Comparison of ENCODE assay signal across 1 cellular context in the genomic region with DNA sequence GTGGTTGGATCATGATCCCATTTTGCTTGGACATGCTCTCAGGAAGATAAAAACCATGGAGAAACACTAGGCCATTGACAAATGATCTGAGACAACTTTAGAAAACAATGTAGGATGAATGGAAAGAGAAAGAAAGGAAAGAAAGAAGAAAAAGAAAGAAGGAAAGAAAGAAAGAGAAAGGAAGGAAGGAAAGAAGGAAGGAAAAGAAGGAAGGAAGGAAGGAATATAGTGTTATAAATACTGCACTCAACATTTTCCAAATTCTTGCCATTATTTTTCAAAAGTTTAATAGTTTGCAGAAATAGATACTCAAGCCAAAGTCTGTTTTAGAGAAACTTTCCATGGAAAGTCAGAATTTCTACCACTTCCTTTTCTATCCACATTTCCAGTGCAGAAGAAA.
TF ChIP-seq lines count a peak whose summit lies in the region.

No MANE protein-coding gene starts in this region.

TF ChIP-seq in K562, 482 proteins besides CTCF, POLR2A, EP300 and RAD21 (continues in another document):
- TF ChIP-seq HLTF (IDR thresholded peaks at IDR 0.05), result 0 out of 2 replicates have a peak, but pooled peaks have one; percentile 32
- TF ChIP-seq ZKSCAN1 (IDR thresholded peaks at IDR 0.05; ENCODE audit: low read depth, low read length), result no peak
- TF ChIP-seq, protein P1, sequence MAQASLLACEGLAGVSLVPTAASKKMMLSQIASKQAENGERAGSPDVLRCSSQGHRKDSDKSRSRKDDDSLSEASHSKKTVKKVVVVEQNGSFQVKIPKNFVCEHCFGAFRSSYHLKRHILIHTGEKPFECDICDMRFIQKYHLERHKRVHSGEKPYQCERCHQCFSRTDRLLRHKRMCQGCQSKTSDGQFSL (CRISPR knock-in tag; IDR thresholded peaks at IDR 0.05), result no peak
- TF ChIP-seq, protein P1 (tag; IDR thresholded peaks at IDR 0.05), result no peak
- TF ChIP-seq, protein P2, sequence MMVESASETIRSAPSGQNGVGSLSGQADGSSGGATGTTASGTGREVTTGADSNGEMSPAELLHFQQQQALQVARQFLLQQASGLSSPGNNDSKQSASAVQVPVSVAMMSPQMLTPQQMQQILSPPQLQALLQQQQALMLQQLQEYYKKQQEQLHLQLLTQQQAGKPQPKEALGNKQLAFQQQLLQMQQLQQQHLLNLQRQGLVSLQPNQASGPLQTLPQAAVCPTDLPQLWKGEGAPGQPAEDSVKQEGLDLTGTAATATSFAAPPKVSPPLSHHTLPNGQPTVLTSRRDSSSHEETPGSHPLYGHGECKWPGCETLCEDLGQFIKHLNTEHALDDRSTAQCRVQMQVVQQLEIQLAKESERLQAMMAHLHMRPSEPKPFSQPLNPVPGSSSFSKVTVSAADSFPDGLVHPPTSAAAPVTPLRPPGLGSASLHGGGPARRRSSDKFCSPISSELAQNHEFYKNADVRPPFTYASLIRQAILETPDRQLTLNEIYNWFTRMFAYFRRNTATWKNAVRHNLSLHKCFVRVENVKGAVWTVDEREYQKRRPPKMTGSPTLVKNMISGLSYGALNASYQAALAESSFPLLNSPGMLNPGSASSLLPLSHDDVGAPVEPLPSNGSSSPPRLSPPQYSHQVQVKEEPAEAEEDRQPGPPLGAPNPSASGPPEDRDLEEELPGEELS (CRISPR knock-in tag; IDR thresholded peaks at IDR 0.05; ENCODE audit: borderline replicate concordance), result no peak
- TF ChIP-seq, protein P3, sequence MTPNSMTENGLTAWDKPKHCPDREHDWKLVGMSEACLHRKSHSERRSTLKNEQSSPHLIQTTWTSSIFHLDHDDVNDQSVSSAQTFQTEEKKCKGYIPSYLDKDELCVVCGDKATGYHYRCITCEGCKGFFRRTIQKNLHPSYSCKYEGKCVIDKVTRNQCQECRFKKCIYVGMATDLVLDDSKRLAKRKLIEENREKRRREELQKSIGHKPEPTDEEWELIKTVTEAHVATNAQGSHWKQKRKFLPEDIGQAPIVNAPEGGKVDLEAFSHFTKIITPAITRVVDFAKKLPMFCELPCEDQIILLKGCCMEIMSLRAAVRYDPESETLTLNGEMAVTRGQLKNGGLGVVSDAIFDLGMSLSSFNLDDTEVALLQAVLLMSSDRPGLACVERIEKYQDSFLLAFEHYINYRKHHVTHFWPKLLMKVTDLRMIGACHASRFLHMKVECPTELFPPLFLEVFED (CRISPR knock-in tag; conservative IDR thresholded peaks at IDR 0.05), result 0 out of 2 replicates have a peak, but pooled peaks have one; percentile 25
- TF ChIP-seq THRAP3 (IDR thresholded peaks at IDR 0.05; ENCODE audit: borderline replicate concordance), result 0 out of 2 replicates have a peak, but pooled peaks have one; percentile 77
- TF ChIP-seq, protein P4, sequence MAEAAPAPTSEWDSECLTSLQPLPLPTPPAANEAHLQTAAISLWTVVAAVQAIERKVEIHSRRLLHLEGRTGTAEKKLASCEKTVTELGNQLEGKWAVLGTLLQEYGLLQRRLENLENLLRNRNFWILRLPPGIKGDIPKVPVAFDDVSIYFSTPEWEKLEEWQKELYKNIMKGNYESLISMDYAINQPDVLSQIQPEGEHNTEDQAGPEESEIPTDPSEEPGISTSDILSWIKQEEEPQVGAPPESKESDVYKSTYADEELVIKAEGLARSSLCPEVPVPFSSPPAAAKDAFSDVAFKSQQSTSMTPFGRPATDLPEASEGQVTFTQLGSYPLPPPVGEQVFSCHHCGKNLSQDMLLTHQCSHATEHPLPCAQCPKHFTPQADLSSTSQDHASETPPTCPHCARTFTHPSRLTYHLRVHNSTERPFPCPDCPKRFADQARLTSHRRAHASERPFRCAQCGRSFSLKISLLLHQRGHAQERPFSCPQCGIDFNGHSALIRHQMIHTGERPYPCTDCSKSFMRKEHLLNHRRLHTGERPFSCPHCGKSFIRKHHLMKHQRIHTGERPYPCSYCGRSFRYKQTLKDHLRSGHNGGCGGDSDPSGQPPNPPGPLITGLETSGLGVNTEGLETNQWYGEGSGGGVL (CRISPR knock-in tag; IDR thresholded peaks at IDR 0.05), result no peak
- TF ChIP-seq ZFP1 (CRISPR knock-in tag; IDR thresholded peaks at IDR 0.05), result no peak
- TF ChIP-seq, protein P5, sequence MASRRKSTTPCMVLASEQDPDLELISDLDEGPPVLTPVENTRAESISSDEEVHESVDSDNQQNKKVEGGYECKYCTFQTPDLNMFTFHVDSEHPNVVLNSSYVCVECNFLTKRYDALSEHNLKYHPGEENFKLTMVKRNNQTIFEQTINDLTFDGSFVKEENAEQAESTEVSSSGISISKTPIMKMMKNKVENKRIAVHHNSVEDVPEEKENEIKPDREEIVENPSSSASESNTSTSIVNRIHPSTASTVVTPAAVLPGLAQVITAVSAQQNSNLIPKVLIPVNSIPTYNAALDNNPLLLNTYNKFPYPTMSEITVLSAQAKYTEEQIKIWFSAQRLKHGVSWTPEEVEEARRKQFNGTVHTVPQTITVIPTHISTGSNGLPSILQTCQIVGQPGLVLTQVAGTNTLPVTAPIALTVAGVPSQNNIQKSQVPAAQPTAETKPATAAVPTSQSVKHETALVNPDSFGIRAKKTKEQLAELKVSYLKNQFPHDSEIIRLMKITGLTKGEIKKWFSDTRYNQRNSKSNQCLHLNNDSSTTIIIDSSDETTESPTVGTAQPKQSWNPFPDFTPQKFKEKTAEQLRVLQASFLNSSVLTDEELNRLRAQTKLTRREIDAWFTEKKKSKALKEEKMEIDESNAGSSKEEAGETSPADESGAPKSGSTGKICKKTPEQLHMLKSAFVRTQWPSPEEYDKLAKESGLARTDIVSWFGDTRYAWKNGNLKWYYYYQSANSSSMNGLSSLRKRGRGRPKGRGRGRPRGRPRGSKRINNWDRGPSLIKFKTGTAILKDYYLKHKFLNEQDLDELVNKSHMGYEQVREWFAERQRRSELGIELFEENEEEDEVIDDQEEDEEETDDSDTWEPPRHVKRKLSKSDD (conservative IDR thresholded peaks at IDR 0.05; ENCODE audit: low read length), result no peak
- TF ChIP-seq POLR2G (IDR thresholded peaks at IDR 0.05; ENCODE audit: low read depth, low read length), result no peak
- no peak for TF ChIP-seq RHOXF2B (CRISPR knock-in tag; conservative IDR thresholded peaks at IDR 0.05)
- TF ChIP-seq ZNF3 (CRISPR knock-in tag; IDR thresholded peaks at IDR 0.05), result no peak
- TF ChIP-seq SUPT5H (IDR thresholded peaks at IDR 0.05), result peak; percentile 59; the same call in 1 of the 2 replicates
- TF ChIP-seq, protein P6, sequence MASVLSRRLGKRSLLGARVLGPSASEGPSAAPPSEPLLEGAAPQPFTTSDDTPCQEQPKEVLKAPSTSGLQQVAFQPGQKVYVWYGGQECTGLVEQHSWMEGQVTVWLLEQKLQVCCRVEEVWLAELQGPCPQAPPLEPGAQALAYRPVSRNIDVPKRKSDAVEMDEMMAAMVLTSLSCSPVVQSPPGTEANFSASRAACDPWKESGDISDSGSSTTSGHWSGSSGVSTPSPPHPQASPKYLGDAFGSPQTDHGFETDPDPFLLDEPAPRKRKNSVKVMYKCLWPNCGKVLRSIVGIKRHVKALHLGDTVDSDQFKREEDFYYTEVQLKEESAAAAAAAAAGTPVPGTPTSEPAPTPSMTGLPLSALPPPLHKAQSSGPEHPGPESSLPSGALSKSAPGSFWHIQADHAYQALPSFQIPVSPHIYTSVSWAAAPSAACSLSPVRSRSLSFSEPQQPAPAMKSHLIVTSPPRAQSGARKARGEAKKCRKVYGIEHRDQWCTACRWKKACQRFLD (CRISPR knock-in tag; IDR thresholded peaks at IDR 0.05), result no peak
- TF ChIP-seq KAT7 (CRISPR knock-in tag; IDR thresholded peaks at IDR 0.05; ENCODE audit: borderline replicate concordance), result no peak
- no peak for TF ChIP-seq HDAC2 (IDR thresholded peaks at IDR 0.05)
- TF ChIP-seq, protein P7, sequence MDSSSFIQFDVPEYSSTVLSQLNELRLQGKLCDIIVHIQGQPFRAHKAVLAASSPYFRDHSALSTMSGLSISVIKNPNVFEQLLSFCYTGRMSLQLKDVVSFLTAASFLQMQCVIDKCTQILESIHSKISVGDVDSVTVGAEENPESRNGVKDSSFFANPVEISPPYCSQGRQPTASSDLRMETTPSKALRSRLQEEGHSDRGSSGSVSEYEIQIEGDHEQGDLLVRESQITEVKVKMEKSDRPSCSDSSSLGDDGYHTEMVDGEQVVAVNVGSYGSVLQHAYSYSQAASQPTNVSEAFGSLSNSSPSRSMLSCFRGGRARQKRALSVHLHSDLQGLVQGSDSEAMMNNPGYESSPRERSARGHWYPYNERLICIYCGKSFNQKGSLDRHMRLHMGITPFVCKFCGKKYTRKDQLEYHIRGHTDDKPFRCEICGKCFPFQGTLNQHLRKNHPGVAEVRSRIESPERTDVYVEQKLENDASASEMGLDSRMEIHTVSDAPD (CRISPR knock-in tag; IDR thresholded peaks at IDR 0.05), result no peak
- no peak for TF ChIP-seq NFYB (IDR thresholded peaks at IDR 0.05; ENCODE audit: extremely low read depth, insufficient read length)
- TF ChIP-seq CREBBP (IDR thresholded peaks at IDR 0.05; ENCODE audit: low read depth, low read length), result no peak
- no peak for TF ChIP-seq ZNF175 (CRISPR knock-in tag; IDR thresholded peaks at IDR 0.05; ENCODE audit: low read depth)
- TF ChIP-seq, protein P8, sequence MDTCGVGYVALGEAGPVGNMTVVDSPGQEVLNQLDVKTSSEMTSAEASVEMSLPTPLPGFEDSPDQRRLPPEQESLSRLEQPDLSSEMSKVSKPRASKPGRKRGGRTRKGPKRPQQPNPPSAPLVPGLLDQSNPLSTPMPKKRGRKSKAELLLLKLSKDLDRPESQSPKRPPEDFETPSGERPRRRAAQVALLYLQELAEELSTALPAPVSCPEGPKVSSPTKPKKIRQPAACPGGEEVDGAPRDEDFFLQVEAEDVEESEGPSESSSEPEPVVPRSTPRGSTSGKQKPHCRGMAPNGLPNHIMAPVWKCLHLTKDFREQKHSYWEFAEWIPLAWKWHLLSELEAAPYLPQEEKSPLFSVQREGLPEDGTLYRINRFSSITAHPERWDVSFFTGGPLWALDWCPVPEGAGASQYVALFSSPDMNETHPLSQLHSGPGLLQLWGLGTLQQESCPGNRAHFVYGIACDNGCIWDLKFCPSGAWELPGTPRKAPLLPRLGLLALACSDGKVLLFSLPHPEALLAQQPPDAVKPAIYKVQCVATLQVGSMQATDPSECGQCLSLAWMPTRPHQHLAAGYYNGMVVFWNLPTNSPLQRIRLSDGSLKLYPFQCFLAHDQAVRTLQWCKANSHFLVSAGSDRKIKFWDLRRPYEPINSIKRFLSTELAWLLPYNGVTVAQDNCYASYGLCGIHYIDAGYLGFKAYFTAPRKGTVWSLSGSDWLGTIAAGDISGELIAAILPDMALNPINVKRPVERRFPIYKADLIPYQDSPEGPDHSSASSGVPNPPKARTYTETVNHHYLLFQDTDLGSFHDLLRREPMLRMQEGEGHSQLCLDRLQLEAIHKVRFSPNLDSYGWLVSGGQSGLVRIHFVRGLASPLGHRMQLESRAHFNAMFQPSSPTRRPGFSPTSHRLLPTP (IDR thresholded peaks at IDR 0.05; ENCODE audit: borderline replicate concordance, extremely low read depth, insufficient read length), result no peak
- TF ChIP-seq DMBX1 (CRISPR knock-in tag; IDR thresholded peaks at IDR 0.05; ENCODE audit: borderline replicate concordance), result no peak
- no peak for TF ChIP-seq KLF13 (tag; IDR thresholded peaks at IDR 0.05; ENCODE audit: borderline replicate concordance, low read depth)
- no peak for TF ChIP-seq HEY1 (CRISPR knock-in tag; IDR thresholded peaks at IDR 0.05; ENCODE audit: borderline replicate concordance)
- no peak for TF ChIP-seq POLR3G (IDR thresholded peaks at IDR 0.05; ENCODE audit: extremely low read depth, insufficient read length, insufficient replicate concordance)
- TF ChIP-seq, protein P9, sequence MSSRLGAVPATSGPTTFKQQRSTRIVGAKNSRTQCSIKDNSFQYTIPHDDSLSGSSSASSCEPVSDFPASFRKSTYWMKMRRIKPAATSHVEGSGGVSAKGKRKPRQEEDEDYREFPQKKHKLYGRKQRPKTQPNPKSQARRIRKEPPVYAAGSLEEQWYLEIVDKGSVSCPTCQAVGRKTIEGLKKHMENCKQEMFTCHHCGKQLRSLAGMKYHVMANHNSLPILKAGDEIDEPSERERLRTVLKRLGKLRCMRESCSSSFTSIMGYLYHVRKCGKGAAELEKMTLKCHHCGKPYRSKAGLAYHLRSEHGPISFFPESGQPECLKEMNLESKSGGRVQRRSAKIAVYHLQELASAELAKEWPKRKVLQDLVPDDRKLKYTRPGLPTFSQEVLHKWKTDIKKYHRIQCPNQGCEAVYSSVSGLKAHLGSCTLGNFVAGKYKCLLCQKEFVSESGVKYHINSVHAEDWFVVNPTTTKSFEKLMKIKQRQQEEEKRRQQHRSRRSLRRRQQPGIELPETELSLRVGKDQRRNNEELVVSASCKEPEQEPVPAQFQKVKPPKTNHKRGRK (tag; IDR thresholded peaks at IDR 0.05), result peak; percentile 82
- TF ChIP-seq, protein P10, sequence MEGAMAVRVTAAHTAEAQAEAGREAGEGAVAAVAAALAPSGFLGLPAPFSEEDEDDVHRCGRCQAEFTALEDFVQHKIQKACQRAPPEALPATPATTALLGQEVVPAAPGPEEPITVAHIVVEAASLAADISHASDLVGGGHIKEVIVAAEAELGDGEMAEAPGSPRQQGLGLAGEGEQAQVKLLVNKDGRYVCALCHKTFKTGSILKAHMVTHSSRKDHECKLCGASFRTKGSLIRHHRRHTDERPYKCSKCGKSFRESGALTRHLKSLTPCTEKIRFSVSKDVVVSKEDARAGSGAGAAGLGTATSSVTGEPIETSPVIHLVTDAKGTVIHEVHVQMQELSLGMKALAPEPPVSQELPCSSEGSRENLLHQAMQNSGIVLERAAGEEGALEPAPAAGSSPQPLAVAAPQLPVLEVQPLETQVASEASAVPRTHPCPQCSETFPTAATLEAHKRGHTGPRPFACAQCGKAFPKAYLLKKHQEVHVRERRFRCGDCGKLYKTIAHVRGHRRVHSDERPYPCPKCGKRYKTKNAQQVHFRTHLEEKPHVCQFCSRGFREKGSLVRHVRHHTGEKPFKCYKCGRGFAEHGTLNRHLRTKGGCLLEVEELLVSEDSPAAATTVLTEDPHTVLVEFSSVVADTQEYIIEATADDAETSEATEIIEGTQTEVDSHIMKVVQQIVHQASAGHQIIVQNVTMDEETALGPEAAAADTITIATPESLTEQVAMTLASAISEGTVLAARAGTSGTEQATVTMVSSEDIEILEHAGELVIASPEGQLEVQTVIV (CRISPR knock-in tag; IDR thresholded peaks at IDR 0.05; ENCODE audit: borderline replicate concordance), result no peak
- TF ChIP-seq ILK (tag; IDR thresholded peaks at IDR 0.05; ENCODE audit: borderline replicate concordance, low read depth), result no peak
- TF ChIP-seq BRCA1 (IDR thresholded peaks at IDR 0.05), result no peak
- TF ChIP-seq BRCA1 (CRISPR knock-in tag; IDR thresholded peaks at IDR 0.05), result no peak
- TF ChIP-seq ZNF785 (CRISPR knock-in tag; IDR thresholded peaks at IDR 0.05), result no peak
- no peak for TF ChIP-seq NR2C1 (IDR thresholded peaks at IDR 0.05)
- no peak for TF ChIP-seq NR2C1 (tag; IDR thresholded peaks at IDR 0.05)
- TF ChIP-seq KAT8 (IDR thresholded peaks at IDR 0.05; ENCODE audit: low read depth), result no peak
- TF ChIP-seq C11orf30 (IDR thresholded peaks at IDR 0.05; ENCODE audit: low read depth), result no peak
- no peak for TF ChIP-seq NRF1 (conservative IDR thresholded peaks at IDR 0.05 in 1 of 2, IDR thresholded peaks at IDR 0.05 in 1 of 2)
- TF ChIP-seq ZNF212 (CRISPR knock-in tag; IDR thresholded peaks at IDR 0.05), result no peak
- TF ChIP-seq SRSF1 (IDR thresholded peaks at IDR 0.05; ENCODE audit: low read depth, low read length), result no peak
- no peak for TF ChIP-seq SREBF2 (CRISPR knock-in tag; IDR thresholded peaks at IDR 0.05)
- no peak for TF ChIP-seq ZNF263 (CRISPR knock-in tag; IDR thresholded peaks at IDR 0.05; ENCODE audit: borderline replicate concordance)
- TF ChIP-seq ZNF274 (IDR thresholded peaks at IDR 0.05; ENCODE audit: borderline replicate concordance, low read depth, low read length), result no peak
- TF ChIP-seq XRCC5 (IDR thresholded peaks at IDR 0.05; ENCODE audit: low read depth, low read length), result no peak
